8 cellular contexts compared by ENCODE assay signal in the genomic region with DNA sequence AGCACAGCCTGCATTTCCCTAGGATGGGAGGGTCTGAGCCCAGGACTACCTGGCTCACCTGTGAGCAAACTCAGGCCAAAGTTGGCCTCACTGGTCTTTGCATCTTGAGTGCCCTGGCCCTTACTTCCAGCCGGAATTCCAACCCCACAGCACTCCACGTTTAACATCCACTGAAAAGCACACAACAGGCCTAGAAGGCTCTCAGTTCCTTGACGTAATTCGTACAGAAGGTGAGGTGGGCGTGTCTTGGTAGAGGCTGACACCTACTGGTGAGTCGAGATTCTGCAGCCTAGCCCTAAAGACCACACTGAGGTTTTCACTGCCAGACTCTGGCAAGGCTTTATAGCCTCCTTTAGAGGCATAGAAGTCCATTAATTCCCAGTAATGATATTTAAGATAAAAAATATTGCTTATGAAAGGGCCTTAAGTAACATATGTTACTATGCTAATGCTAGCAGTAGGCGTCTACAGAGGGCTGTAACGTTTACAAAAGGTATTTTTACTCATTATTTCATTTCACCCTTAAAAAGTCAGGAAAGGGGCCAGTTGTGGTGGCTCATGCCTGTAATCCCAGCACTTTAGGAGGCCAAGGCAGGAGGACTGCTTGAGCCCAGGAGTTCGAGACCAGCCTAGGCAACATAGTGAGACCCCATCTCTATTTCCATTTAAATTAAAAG.
A peak's percentile ranks its signal among the peaks of the same experiment; 100 is the strongest.
DNase-seq lines count a peak whose midpoint lies in the region; TF ChIP-seq lines count a peak whose summit lies in the region.

No MANE protein-coding gene starts in this region.

- H3K27me3 ChIP-seq in GM23248 (replicated peaks; ENCODE audit: insufficient read depth), result no peaks in the 10 kb centered on the region
- peaks cover 6% of the 10 kb centered on the region; the same call in 1 of the 2 replicates for H3K27me3 ChIP-seq in OCI-LY3 (ENCODE audit: low read depth, low read length)
- H3K27me3 ChIP-seq in fibroblast of lung (ENCODE audit: control insufficient read depth, insufficient read depth, low read length), result no peaks in the 10 kb centered on the region

- H4K20me1 ChIP-seq in GM23248 (ENCODE audit: insufficient read depth) (no peaks in the 10 kb centered on the region), OCI-LY3 (ENCODE audit: insufficient read depth, low read length) (no peaks in the 10 kb centered on the region), fibroblast of lung (ENCODE audit: control insufficient read depth, extremely low read depth, insufficient read depth, low read length) (no peaks in the 10 kb centered on the region)

- H3K4me1 Mint-ChIP-seq in CD14-positive monocyte (peaks cover 19% of the 10 kb centered on the region), progenitor cell of endocrine pancreas (ENCODE audit: low read depth) (peaks cover 11% of the 10 kb centered on the region)

- H3K9me2 ChIP-seq in GM23248 (ENCODE audit: insufficient read depth), result no peaks in the 10 kb centered on the region

- in situ Hi-C loops in GM23248 (cut with MboI), result loop anchor here (5.0 to 10.0 kb wide), 2 partner anchors 51 to 112 kb away; no protein-coding TSS in a partner anchor

- H3K4me1 ChIP-seq in GM23248 (ENCODE audit: insufficient read depth) (peaks cover 6% of the 10 kb centered on the region; the same call in 1 of the 2 replicates), OCI-LY3 (ENCODE audit: low read length) (peaks cover 7% of the 10 kb centered on the region; the same call in 1 of the 2 replicates), fibroblast of lung (ENCODE audit: control insufficient read depth, extremely low read depth, insufficient read depth, low read length) (peaks cover 7% of the 10 kb centered on the region)

- no peaks in the 10 kb centered on the region for H3K36me3 ChIP-seq in GM23248 (ENCODE audit: low read depth)
- H3K36me3 ChIP-seq in OCI-LY3 (replicated peaks; ENCODE audit: low read depth, low read length), result no peaks in the 10 kb centered on the region
- no peaks in the 10 kb centered on the region for H3K36me3 ChIP-seq in fibroblast of lung (ENCODE audit: control insufficient read depth, insufficient read depth, low read length)

- peaks cover 0 to 4% of the 10 kb centered on the region in 2 donors for H3K36me3 Mint-ChIP-seq in CD14-positive monocyte
- no peaks in the 10 kb centered on the region for H3K36me3 Mint-ChIP-seq in progenitor cell of endocrine pancreas (ENCODE audit: insufficient read depth)

- H3K4me3 Mint-ChIP-seq in CD14-positive monocyte (no peak overlapping the region), progenitor cell of endocrine pancreas (ENCODE audit: low read depth) (no peak overlapping the region)

- DNase-seq in CD14-positive monocyte (ENCODE audit: low spot score) (peak; percentile 75), GM23248 (peak; percentile 73), activated T-cell treated with anti-CD3 and anti-CD28 coated beads for 24 hours (ENCODE audit: low read depth) (peak; percentile 49), fibroblast of lung (ENCODE audit: low read depth in 2 of 2) (peak; percentile 67), progenitor cell of endocrine pancreas (ENCODE audit: low spot score, unreplicated experiment) (no peak), NCI-H1930 (lab: John Stamatoyannopoulos, UW) (no peak), KG1 (lab: John Stamatoyannopoulos, UW) (no peak)

- H3K9me3 Mint-ChIP-seq in CD14-positive monocyte (peaks cover 0 to 3% (median 1%) of the 10 kb centered on the region in 7 donors), progenitor cell of endocrine pancreas (ENCODE audit: low read depth) (peaks cover 2% of the 10 kb centered on the region)

- no peak overlapping the region for H3K9ac ChIP-seq in GM23248
- H3K9ac ChIP-seq in OCI-LY3 (ENCODE audit: low read length), result no peak overlapping the region
- H3K9ac ChIP-seq in fibroblast of lung (ENCODE audit: insufficient read depth, low read length), result no peak overlapping the region

- TF ChIP-seq CTCF in CD14-positive monocyte (IDR thresholded peaks at IDR 0.05), result peak; percentile 97
- peak; percentile 92 for TF ChIP-seq CTCF in OCI-LY3 (IDR thresholded peaks at IDR 0.05; ENCODE audit: low read depth, low read length)
- TF ChIP-seq CTCF in fibroblast of lung (conservative IDR thresholded peaks at IDR 0.05 in 1 of 2, IDR thresholded peaks at IDR 0.05 in 1 of 2; ENCODE audit: low read depth in 1 of 2, low read length in 2 of 2), result peak; percentile 60 to 69
- TF ChIP-seq CTCF in progenitor cell of endocrine pancreas (IDR thresholded peaks at IDR 0.05; ENCODE audit: unreplicated experiment), result peak; percentile 59

- H3K79me2 ChIP-seq in GM23248 (ENCODE audit: insufficient read depth), result no peaks in the 10 kb centered on the region
- H3K79me2 ChIP-seq in OCI-LY3 (ENCODE audit: low read length), result no peaks in the 10 kb centered on the region
- H3K79me2 ChIP-seq in fibroblast of lung (ENCODE audit: control insufficient read depth, insufficient read depth, low read length), result no peaks in the 10 kb centered on the region

- H3K27me3 Mint-ChIP-seq in CD14-positive monocyte (ENCODE audit: low read depth in 3 of 3), result peaks cover 0 to 3% (median 0%) of the 10 kb centered on the region in 3 donors
- H3K27me3 Mint-ChIP-seq in progenitor cell of endocrine pancreas, result no peaks in the 10 kb centered on the region

- H3K4me3 ChIP-seq in GM23248, result no peak overlapping the region
- H3K4me3 ChIP-seq in OCI-LY3 (ENCODE audit: low read length), result no peak overlapping the region
- H3K4me3 ChIP-seq in fibroblast of lung (replicated peaks in 1 of 4; ENCODE audit: control extremely low read depth in 1 of 4, insufficient read depth in 1 of 4, low read depth in 3 of 4, low read length in 4 of 4), result no peak overlapping the region

- 0 out of 2 replicates have a peak, but pooled peaks cover 4% of the 10 kb centered on the region for H3F3A ChIP-seq in GM23248 (ENCODE audit: insufficient read depth)

- H2AFZ ChIP-seq in GM23248 (no peak overlapping the region), OCI-LY3 (ENCODE audit: low read depth, low read length) (no peak overlapping the region), fibroblast of lung (ENCODE audit: low read length) (no peak overlapping the region)

- H3K9me3 ChIP-seq in GM23248 (ENCODE audit: low read depth), result no peaks in the 10 kb centered on the region
- H3K9me3 ChIP-seq in OCI-LY3 (ENCODE audit: insufficient read depth, low read length), result no peaks in the 10 kb centered on the region
- no peaks in the 10 kb centered on the region for H3K9me3 ChIP-seq in fibroblast of lung (ENCODE audit: control insufficient read depth, insufficient read depth, low read depth, low read length)

- intact Hi-C loops in CD14-positive monocyte (cut with micrococcal nuclease), result loop anchor here (5.0 kb wide), 3 partner anchors 36 to 116 kb away; no protein-coding TSS in a partner anchor

- 65 to 66% methylated on average over 9 of the region's 9 CpGs for WGBS in GM23248 (ENCODE audit: low coverage in 1 of 2, low lambda C conversion rate in 2 of 2, missing lambda C conversion rate in 2 of 2), 2 experiments

- H3K27ac Mint-ChIP-seq in CD14-positive monocyte (peak overlapping the region in 6 of 7 donors; percentile 41 to 80 (median 44)), progenitor cell of endocrine pancreas (peak overlapping the region; percentile 28)

- no peak overlapping the region for H3K4me2 ChIP-seq in GM23248 (ENCODE audit: unreplicated experiment)
- H3K4me2 ChIP-seq in OCI-LY3 (ENCODE audit: low read length), result no peak overlapping the region
- H3K4me2 ChIP-seq in fibroblast of lung (ENCODE audit: extremely low read depth, insufficient read depth, low read length), result no peak overlapping the region

- H3K27ac ChIP-seq in GM23248, result no peak overlapping the region
- no peak overlapping the region for H3K27ac ChIP-seq in OCI-LY3 (ENCODE audit: low read length)
- no peak overlapping the region for H3K27ac ChIP-seq in fibroblast of lung (ENCODE audit: insufficient read depth, low read length)

Comparison
In these comparisons a context has a peak if more than half of its experiments do, and no peak if none do; other contexts are left out.
1. DNase-seq: peak in CD14-positive monocyte (single experiment), GM23248 (single experiment), activated T-cell treated with anti-CD3 and anti-CD28 coated beads for 24 hours (single experiment) and fibroblast of lung (2 of 2); none in progenitor cell of endocrine pancreas (single experiment), NCI-H1930 (0 of 2) and KG1 (single experiment).
2. Peak in every context shown above with its lines, with median percentiles within 50 percentile points of each other: CTCF ChIP-seq.